12 cellular contexts compared by ENCODE assay signal in the genomic region with DNA sequence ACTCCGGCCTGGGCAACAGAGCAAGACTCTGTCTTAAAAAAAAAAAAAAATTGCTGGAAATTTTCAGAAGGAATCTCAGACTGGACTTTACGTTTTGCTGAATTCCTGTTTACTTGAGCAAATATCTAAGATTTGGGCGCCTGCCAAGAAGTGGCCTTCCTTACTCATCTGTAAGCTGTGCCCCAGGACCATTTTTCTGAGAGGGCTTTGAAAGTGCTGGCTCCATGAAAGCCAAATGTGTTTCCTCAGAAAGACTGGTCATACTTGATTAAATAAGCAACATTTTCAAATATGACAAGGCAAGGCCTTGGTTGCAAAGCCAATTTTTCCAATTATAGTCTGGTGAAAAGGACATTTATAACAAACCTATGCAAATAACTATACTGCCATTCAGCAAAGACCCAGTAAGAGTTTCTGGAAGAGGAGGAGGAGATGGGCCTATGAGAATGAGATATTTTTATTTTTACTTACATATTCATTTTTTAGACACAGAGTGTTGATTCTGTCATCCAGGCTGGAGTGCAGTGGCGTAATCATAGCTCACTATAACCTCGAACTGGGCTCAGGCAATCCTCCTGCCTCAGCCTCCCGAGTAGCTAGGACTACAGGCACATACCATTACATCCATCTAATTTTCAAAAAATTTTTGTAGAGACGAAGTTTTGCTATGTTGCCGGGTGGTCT. TPM values are rescaled to one million over a fixed set of nuclear protein-coding genes. Genes with fewer than 3 reads are reported as not detected.
A peak's percentile ranks its signal among the peaks of the same experiment; 100 is the strongest.
DNase-seq lines count a peak whose midpoint lies in the region; ATAC-seq, FAIRE-seq and TF ChIP-seq lines count a peak whose summit lies in the region.
"Had no signal": no experiment of that assay in that cellular context is flagged by ENCODE, and none has a peak within 500 bp of the region (broad histone marks: within the 10 kb centered on the region; RNA-seq: fewer than 3 reads in every experiment).

No MANE protein-coding gene starts in this region.

- TF ChIP-seq CTCF in fibroblast of mammary gland (conservative IDR thresholded peaks at IDR 0.05; ENCODE audit: control insufficient read depth, insufficient read depth, low read depth, low read length) (no peak), tibial nerve (IDR thresholded peaks at IDR 0.05) (no peak)

- no peaks in the 10 kb centered on the region for H3K4me1 ChIP-seq in tibial nerve

- no peaks in the 10 kb centered on the region for H3K9me3 ChIP-seq in tibial nerve

- H3K36me3 ChIP-seq in tibial nerve, result no peaks in the 10 kb centered on the region

- ATAC-seq in HG03039 (IDR thresholded peaks at IDR 0.05; ENCODE audit: unreplicated experiment), result no peak
- ATAC-seq: activated CD8-positive, alpha-beta T cell treated with anti-CD3 and anti-CD28 coated beads for 36 hours; esophagus mucosa; left lobe of liver had no signal

- FAIRE-seq in H54 (lab: Jason Lieb, UNC), result no peak

- no peak overlapping the region for H3K4me3 ChIP-seq in fibroblast of mammary gland (ENCODE audit: control insufficient read depth, low read depth, low read length)
- H3K4me3 ChIP-seq in tibial nerve, result no peak overlapping the region

- DNase-seq in H54 (ENCODE audit: insufficient read length, low spot score) (peak; percentile 20), SK-MEL-5 (ENCODE audit: low read depth, low spot score) (peak; percentile 14), fibroblast of mammary gland (ENCODE audit: low read depth) (peak; percentile 72), stromal cell of bone marrow (ENCODE audit: low read depth) (peak; percentile 36), tibial nerve (ENCODE audit: low spot score in 2 of 2) (no peak), NOMO-1 (lab: John Stamatoyannopoulos, UW; ENCODE audit: unreplicated experiment in 2 of 2) (no peak)
- DNase-seq: activated CD8-positive, alpha-beta T cell treated with anti-CD3 and anti-CD28 coated beads for 36 hours; stimulated activated CD4-positive, alpha-beta T cell treated with anti-CD3 and anti-CD28 coated beads, Interleukin-4, amount 100 ng/mL, for 24 hours; T-helper 1 cell had no signal

- TF ChIP-seq POLR2A in H54 (IDR thresholded peaks at IDR 0.05; ENCODE audit: low read depth, low read length) (no peak), tibial nerve (IDR thresholded peaks at IDR 0.05) (no peak)

- H3K27me3 ChIP-seq in tibial nerve, result peaks cover 0 to 20% of the 10 kb centered on the region in 2 donors

- H3K27ac ChIP-seq in tibial nerve, result no peak overlapping the region

- 66 to 69% methylated on average over 8 of the region's 8 CpGs for WGBS in tibial nerve, 2 donors

- in situ Hi-C loops in SK-MEL-5 (cut with HindIII; ENCODE audit: low pct_unique_long_range_greater_than_20kb, low sequenced_read_pairs), result no loop called here

- TF ChIP-seq EP300 in tibial nerve (IDR thresholded peaks at IDR 0.05), result no peak

RNA-seq across cellular contexts. Expression of a gene that starts 56.3 kb away (rescaled TPM):
- 0.05 TPM in 1 of 2 replicates, not detected in the other for total RNA-seq in SK-MEL-5 (2014; rRNA removed; shearing (Covaris generic))
- polyA plus RNA-seq in SK-MEL-5 (2015; cell fraction: cytosol; rRNA removed), result 0.14 TPM in 1 of 2 replicates, not detected in the other
- not detected in 2 replicates for polyA plus RNA-seq in SK-MEL-5 (2015; cell fraction: nucleus; rRNA removed)
- total RNA-seq in tibial nerve, result 1 to 10 TPM in 1 of 4 donors, under 1 TPM in 2, not detected in 1; 0.30 to 2.4 (median 0.63) TPM
- total RNA-seq: activated CD8-positive, alpha-beta T cell treated with anti-CD3 and anti-CD28 coated beads for 36 hours; esophagus mucosa; left lobe of liver had no signal

Comparison
In these comparisons a context has a peak if more than half of its experiments do, and no peak if none do; other contexts are left out.
1. DNase-seq: peak in H54 (single experiment), SK-MEL-5 (single experiment), fibroblast of mammary gland (single experiment) and stromal cell of bone marrow (single experiment); none in tibial nerve (0 of 2) and NOMO-1 (0 of 2).